Comparison of ENCODE assay signal across 16 cellular contexts in genomic region chr20:11849270-11849920, GRCh38.
DNase-seq lines count a peak whose midpoint lies in the region; ATAC-seq and TF ChIP-seq lines count a peak whose summit lies in the region.
"Had no signal": no experiment of that assay in that cellular context is flagged by ENCODE, and none has a peak within 500 bp of the region (broad histone marks: within the 10 kb centered on the region; RNA-seq: fewer than 3 reads in every experiment).

No MANE protein-coding gene starts in this region.

- TF ChIP-seq CTCF in GM23338 (conservative IDR thresholded peaks at IDR 0.05; ENCODE audit: low read depth in 2 of 2) (no peak), astrocyte of the spinal cord (IDR thresholded peaks at IDR 0.05; ENCODE audit: low read depth, low read length) (no peak), nephron progenitor cell (IDR thresholded peaks at IDR 0.05) (no peak), GM10248 (IDR thresholded peaks at IDR 0.05; ENCODE audit: control extremely low read depth, extremely low read depth, low read depth, missing control alignments) (no peak)

- in situ Hi-C loops in astrocyte of the spinal cord (cut with HindIII; ENCODE audit: low sequenced_read_pairs), result no loop called here

- H3K27ac ChIP-seq in GM23338 (ENCODE audit: low read depth), result no peak overlapping the region
- H3K27ac ChIP-seq: C4-2B, left ventricle myocardium inferior had no signal

- H3K27ac Mint-ChIP-seq in GM23338 (0 out of 2 replicates have a peak overlapping the region, but pooled peaks have one; percentile 11), nephron progenitor cell (peak overlapping the region; percentile 98)
- H3K27ac Mint-ChIP-seq: activated naive CD8-positive, alpha-beta T cell treated with anti-CD3 and anti-CD28 coated beads for 36 hours had no signal

- ATAC-seq in GM23338 (no peak), HG03565 (IDR thresholded peaks at IDR 0.05; ENCODE audit: unreplicated experiment) (no peak)

- peaks cover 19% of the 10 kb centered on the region for H3K4me1 Mint-ChIP-seq in GM23338
- peaks cover 42% of the 10 kb centered on the region for H3K4me1 Mint-ChIP-seq in nephron progenitor cell
- H3K4me1 Mint-ChIP-seq: activated naive CD8-positive, alpha-beta T cell treated with anti-CD3 and anti-CD28 coated beads for 36 hours had no signal

- DNase-seq in GM23338 (ENCODE audit: low spot score), result no peak
- DNase-seq in NCI-H2081 treated with DMSO at 0.1 percent for 48 hours (lab: John Stamatoyannopoulos, UW), result peak; percentile 19
- DNase-seq in astrocyte of the spinal cord (ENCODE audit: low read depth, low spot score), result peak; percentile 33
- no peak for DNase-seq in nephron progenitor cell
- no peak for DNase-seq in SW480 (ENCODE audit: low spot score)
- DNase-seq in GM10248 (ENCODE audit: extremely low spot score), result no peak
- DNase-seq in middle frontal gyrus (ENCODE audit: extremely low spot score, low spot score), result no peak
- DNase-seq: activated CD8-positive, alpha-beta memory T cell treated with anti-CD3 and anti-CD28 coated beads, Interleukin-2, amount 50 U/mL, for 4 hours; activated naive CD8-positive, alpha-beta T cell treated with anti-CD3 and anti-CD28 coated beads for 36 hours; left ventricle myocardium inferior; NCI-H526 treated with DMSO at 0.1 percent for 48 hours; occipital lobe; stimulated activated CD4-positive, alpha-beta T cell treated with anti-CD3 and anti-CD28 coated beads, Interleukin-1b, Interleukin-23, amount 100 ng/mL, for 48 hours; stimulated activated naive CD4-positive, alpha-beta T cell treated with Interleukin-2 at 50 U/mL for 16 hours had no signal

- H3K27me3 Mint-ChIP-seq in GM23338 (ENCODE audit: insufficient read depth, low read depth, poor library complexity) (peaks cover 2% of the 10 kb centered on the region), nephron progenitor cell (ENCODE audit: low read depth, poor library complexity) (peaks cover 4% of the 10 kb centered on the region)

- no peaks in the 10 kb centered on the region for H4K20me1 ChIP-seq in GM23338 (replicated peaks; ENCODE audit: insufficient read depth)

- H3F3A ChIP-seq in GM23338 (replicated peaks; ENCODE audit: low read depth), result no peaks in the 10 kb centered on the region

- H3K36me3 ChIP-seq in GM23338 (ENCODE audit: insufficient read depth), result no peaks in the 10 kb centered on the region
- H3K36me3 ChIP-seq: left ventricle myocardium inferior had no signal

- peak overlapping the region; percentile 78; the same call in 1 of the 2 replicates for H2AFZ ChIP-seq in GM23338

- no peak overlapping the region for H3K4me3 Mint-ChIP-seq in GM23338
- H3K4me3 Mint-ChIP-seq in nephron progenitor cell, result peak overlapping the region; percentile 55
- H3K4me3 Mint-ChIP-seq: activated naive CD8-positive, alpha-beta T cell treated with anti-CD3 and anti-CD28 coated beads for 36 hours had no signal

- no peaks in the 10 kb centered on the region for H3K79me2 ChIP-seq in GM23338 (replicated peaks; ENCODE audit: insufficient read depth)

- H3K9me2 ChIP-seq in GM23338 (ENCODE audit: insufficient read depth), result peaks cover 18% of the 10 kb centered on the region

- H3K4me3 ChIP-seq in GM23338, result no peak overlapping the region
- H3K4me3 ChIP-seq in astrocyte of the spinal cord (ENCODE audit: low read depth, low read length), result no peak overlapping the region
- H3K4me3 ChIP-seq: left ventricle myocardium inferior had no signal

- H3K9me3 Mint-ChIP-seq in GM23338 (no peaks in the 10 kb centered on the region), nephron progenitor cell (peaks cover 12% of the 10 kb centered on the region)
- H3K9me3 Mint-ChIP-seq: activated naive CD8-positive, alpha-beta T cell treated with anti-CD3 and anti-CD28 coated beads for 36 hours had no signal

- H3K4me2 ChIP-seq in GM23338, result no peak overlapping the region

- H3K36me3 Mint-ChIP-seq in GM23338 (ENCODE audit: low read depth) (no peaks in the 10 kb centered on the region), nephron progenitor cell (ENCODE audit: low read depth) (no peaks in the 10 kb centered on the region)
- H3K36me3 Mint-ChIP-seq: activated naive CD8-positive, alpha-beta T cell treated with anti-CD3 and anti-CD28 coated beads for 36 hours had no signal

- peaks cover 9% of the 10 kb centered on the region for H3K4me1 ChIP-seq in GM23338 (ENCODE audit: insufficient read depth)
- H3K4me1 ChIP-seq: left ventricle myocardium inferior had no signal

- POLR2A ChIA-PET in GM10248 (lab: Yijun Ruan, JAX), result no interaction called here

- CTCF ChIA-PET in GM10248 (lab: Yijun Ruan, JAX), result no interaction called here

- H3K27me3 ChIP-seq in GM23338 (ENCODE audit: insufficient read depth), result no peaks in the 10 kb centered on the region

TF ChIP-seq in GM23338, 12 proteins besides CTCF, POLR2A, EP300 and RAD21 (continues in another document):
- no peak for TF ChIP-seq EZH2 (IDR thresholded peaks at IDR 0.05; ENCODE audit: low read depth, unreplicated experiment)
- no peak for TF ChIP-seq EZH2phosphoT487 (IDR thresholded peaks at IDR 0.05; ENCODE audit: unreplicated experiment)
- TF ChIP-seq STAT1 (IDR thresholded peaks at IDR 0.05; ENCODE audit: unreplicated experiment), result no peak
- TF ChIP-seq ZNF462 (CRISPR knock-in tag; IDR thresholded peaks at IDR 0.05), result no peak
- TF ChIP-seq NANOG (IDR thresholded peaks at IDR 0.05; ENCODE audit: borderline replicate concordance), result no peak
- no peak for TF ChIP-seq ZNF331 (CRISPR knock-in tag; IDR thresholded peaks at IDR 0.05; ENCODE audit: low read depth)
- no peak for TF ChIP-seq POLR2AphosphoS5 (IDR thresholded peaks at IDR 0.05; ENCODE audit: low read depth)
- TF ChIP-seq JUNB (IDR thresholded peaks at IDR 0.05; ENCODE audit: unreplicated experiment), result no peak

Comparison
In these comparisons a context has a peak if more than half of its experiments do, and no peak if none do; other contexts are left out.
1. DNase-seq: peak in NCI-H2081 treated with DMSO at 0.1 percent for 48 hours (single experiment) and astrocyte of the spinal cord (single experiment); none in GM23338 (single experiment), nephron progenitor cell (single experiment), SW480 (single experiment), GM10248 (single experiment) and middle frontal gyrus (single experiment).